27 cellular contexts compared by ENCODE assay signal in genomic region chr12:65660096-65660495, GRCh38.
"Had no signal": no experiment of that assay in that cellular context is flagged by ENCODE, and none has a peak within 500 bp of the region (broad histone marks: within the 10 kb centered on the region; RNA-seq: fewer than 3 reads in every experiment).

No MANE protein-coding gene starts in this region.

- H3K4me3 Mint-ChIP-seq: activated CD8-positive, alpha-beta T cell treated with anti-CD3 and anti-CD28 coated beads for 36 hours; activated naive CD8-positive, alpha-beta T cell; activated T-cell treated with anti-CD3 and anti-CD28 coated beads, Interleukin-2, amount 50 U/mL, for 4 hours; activated T-helper 17 cell treated with anti-CD3 and anti-CD28 coated beads, Interleukin-2, amount 50 U/mL, for 72 hours; effector memory CD8-positive, alpha-beta T cell; T-helper 1 cell treated with Interleukin-12 subunit alpha and Interleukin-12 subunit beta and Interleukin-4 antibody, amounts not matched to agents 30 μg/mL and 1 μg/mL, for 36 hours had no signal

- H3K4me1 Mint-ChIP-seq: activated T-helper 17 cell treated with anti-CD3 and anti-CD28 coated beads, Interleukin-2, amount 50 U/mL, for 72 hours had no signal

- H3K27ac Mint-ChIP-seq: activated CD8-positive, alpha-beta T cell treated with anti-CD3 and anti-CD28 coated beads for 36 hours; activated naive CD8-positive, alpha-beta T cell; activated T-helper 17 cell treated with anti-CD3 and anti-CD28 coated beads, Interleukin-2, amount 50 U/mL, for 72 hours; effector memory CD8-positive, alpha-beta T cell; T-helper 1 cell treated with Interleukin-12 subunit alpha and Interleukin-12 subunit beta and Interleukin-4 antibody, amounts not matched to agents 30 μg/mL and 1 μg/mL, for 36 hours had no signal

- FAIRE-seq: astrocyte, colon, endometrium, frontal cortex had no signal

- ATAC-seq: activated CD8-positive, alpha-beta T cell treated with anti-CD3 and anti-CD28 coated beads for 36 hours; activated T-cell treated with anti-CD3 and anti-CD28 coated beads, Interleukin-2, amount 50 U/mL, for 4 hours; activated T-helper 17 cell treated with anti-CD3 and anti-CD28 coated beads, Interleukin-2, amount 50 U/mL, for 72 hours; effector memory CD8-positive, alpha-beta T cell; esophagus mucosa had no signal

- DNase-seq: activated CD4-positive, alpha-beta T cell treated with anti-CD3 and anti-CD28 coated beads for 48 hours; activated CD4-positive, alpha-beta T cell treated with anti-CD3 and anti-CD28 coated beads, Interleukin-2, amount 50 U/mL, for 1 hour; activated CD4-positive, alpha-beta T cell treated with anti-CD3 and anti-CD28 coated beads, Interleukin-2, amount 50 U/mL, for 48 hours; activated CD8-positive, alpha-beta memory T cell treated with anti-CD3 and anti-CD28 coated beads for 24 hours; activated CD8-positive, alpha-beta T cell treated with anti-CD3 and anti-CD28 coated beads for 36 hours; activated effector memory CD4-positive, alpha-beta T cell treated with Interleukin-2 at 50 U/mL for 16 hours; activated gamma-delta T cell treated with Interleukin-2 at 50 U/mL for 16 hours; activated naive CD4-positive, alpha-beta T cell treated with anti-CD3 and anti-CD28 coated beads, Interleukin-2, amount 50 U/mL, for 16 hours; activated naive CD4-positive, alpha-beta T cell treated with Interleukin-2 at 50 U/mL for 16 hours; activated T-cell treated with anti-CD3 and anti-CD28 coated beads, Interleukin-2, amount 50 U/mL, for 4 hours; amniotic stem cell; anterior cingulate cortex; caudate nucleus; cortex of kidney; effector CD4-positive, alpha-beta T cell; effector memory CD8-positive, alpha-beta T cell; foreskin fibroblast; head of caudate nucleus; hypothalamus had no signal

- H3K36me3 Mint-ChIP-seq: activated naive CD8-positive, alpha-beta T cell had no signal
